Comparison of ENCODE assay signal across 8 cellular contexts in the genomic region with DNA sequence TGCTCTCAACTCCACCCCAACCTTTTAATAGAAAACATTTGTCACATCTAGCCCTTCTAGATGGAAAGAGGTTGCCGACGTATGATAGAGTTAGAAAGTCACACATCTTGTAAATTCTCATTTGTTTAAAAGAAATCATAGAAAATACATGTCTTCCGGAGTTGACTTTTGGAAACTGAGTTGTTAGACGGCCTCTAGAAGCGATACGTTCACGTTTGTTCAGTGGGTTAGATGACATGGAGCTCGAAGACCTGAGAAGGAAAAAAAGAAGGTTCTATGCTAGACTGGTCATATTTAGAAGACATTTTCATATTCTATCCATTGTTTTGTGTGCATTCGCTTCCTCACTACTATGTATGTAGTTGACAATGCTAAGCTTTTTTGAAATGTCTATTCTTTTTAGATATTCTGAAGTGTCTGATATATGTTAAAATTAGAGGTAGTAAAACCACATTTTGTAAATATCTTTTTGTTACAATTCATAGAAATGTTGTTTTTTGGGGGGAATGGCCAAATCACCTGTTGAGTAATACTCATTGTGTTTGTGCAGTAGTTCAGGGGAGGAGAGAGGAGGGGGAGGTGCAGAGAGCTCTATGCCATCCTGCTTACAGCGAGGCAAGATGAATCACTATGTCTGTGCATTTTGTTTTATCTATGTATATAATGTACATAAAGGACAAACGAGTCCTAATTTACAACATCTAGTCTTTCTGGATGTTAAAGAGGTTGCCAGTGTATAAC. TPM values are rescaled to one million over a fixed set of nuclear protein-coding genes. Genes with fewer than 3 reads are reported as not detected.
DNase-seq lines count a peak whose midpoint lies in the region; ATAC-seq and TF ChIP-seq lines count a peak whose summit lies in the region.
"Not testable (repeated sequence)": the region's sequence is repeated elsewhere in the genome, so short reads cannot be mapped to it uniquely, and the experiment has no call there.

No MANE protein-coding gene starts in this region.

- not testable (repeated sequence) for ATAC-seq in CD8-positive, alpha-beta T cell; central memory CD8-positive, alpha-beta T cell (replicated peaks; ENCODE audit: extremely low read depth, poor library complexity, severe bottlenecking); heart right ventricle; naive thymus-derived CD8-positive, alpha-beta T cell

- H3K27me3 Mint-ChIP-seq in CD8-positive, alpha-beta T cell (ENCODE audit: low read depth); activated T-cell treated with anti-CD3 and anti-CD28 coated beads, Interleukin-2, amount 50 U/mL, for 24 hours; central memory CD8-positive, alpha-beta T cell; naive thymus-derived CD8-positive, alpha-beta T cell; stimulated activated naive CD8-positive, alpha-beta T cell treated with anti-CD3 and anti-CD28 coated beads, Interleukin-15, Interleukin-2, amounts not matched to agents 100 ng/mL and 50 ng/mL, for 24 hours: not testable (repeated sequence)

- not testable (repeated sequence) for H3K36me3 ChIP-seq in CD8-positive, alpha-beta T cell (ENCODE audit: insufficient read depth, low read length); KMS-11 (ENCODE audit: insufficient read depth); heart right ventricle

- peak overlapping the region; percentile 85 for H3K27ac Mint-ChIP-seq in CD8-positive, alpha-beta T cell
- H3K27ac Mint-ChIP-seq in activated T-cell treated with anti-CD3 and anti-CD28 coated beads, Interleukin-2, amount 50 U/mL, for 24 hours, result peak overlapping the region; percentile 98
- peak overlapping the region; percentile 96 for H3K27ac Mint-ChIP-seq in central memory CD8-positive, alpha-beta T cell (ENCODE audit: low read depth)
- H3K27ac Mint-ChIP-seq in naive thymus-derived CD8-positive, alpha-beta T cell, result peak overlapping the region; percentile 81 to 98 (median 88)
- H3K27ac Mint-ChIP-seq in stimulated activated naive CD8-positive, alpha-beta T cell treated with anti-CD3 and anti-CD28 coated beads, Interleukin-15, Interleukin-2, amounts not matched to agents 100 ng/mL and 50 ng/mL, for 24 hours, result peak overlapping the region; percentile 81

- H3K9me3 Mint-ChIP-seq in CD8-positive, alpha-beta T cell; activated T-cell treated with anti-CD3 and anti-CD28 coated beads, Interleukin-2, amount 50 U/mL, for 24 hours; central memory CD8-positive, alpha-beta T cell; naive thymus-derived CD8-positive, alpha-beta T cell; stimulated activated naive CD8-positive, alpha-beta T cell treated with anti-CD3 and anti-CD28 coated beads, Interleukin-15, Interleukin-2, amounts not matched to agents 100 ng/mL and 50 ng/mL, for 24 hours: not testable (repeated sequence)

- WGBS in heart right ventricle, 2 donors, result 81 to 83% methylated on average over 11 of the region's 11 CpGs

- H3K27me3 ChIP-seq in CD8-positive, alpha-beta T cell (ENCODE audit: insufficient read depth, low read length); KMS-11 (ENCODE audit: insufficient read depth, low read depth); heart right ventricle: not testable (repeated sequence)

- POLR2A ChIA-PET in CD8-positive, alpha-beta T cell (lab: Charles Lee), result interaction anchor here (0.6 to 5.0 kb wide), 4 partner anchors 10 to 1557 kb away, joined by 3 to 39 read pairs (median 20); partner anchors contain the start of genes HMGN4 and ZNF165
- POLR2A ChIA-PET in naive thymus-derived CD8-positive, alpha-beta T cell (lab: Charles Lee), result interaction anchor here (0.6 to 5.3 kb wide), 7 partner anchors 10 to 58 kb away, joined by 3 to 59 read pairs (median 13); partner anchors contain the start of gene HMGN4

- CTCF ChIA-PET in CD8-positive, alpha-beta T cell (lab: Charles Lee), result interaction anchor here (1.6 to 3.0 kb wide), 2 partner anchors 11 to 15 kb away, joined by 5 to 8 read pairs; partner anchors contain the start of gene HMGN4

- not testable (repeated sequence) for H3K79me2 ChIP-seq in KMS-11 (ENCODE audit: insufficient read depth, low read depth)

- TF ChIP-seq CTCF in CD8-positive, alpha-beta T cell (IDR thresholded peaks at IDR 0.05); KMS-11 (conservative IDR thresholded peaks at IDR 0.05; ENCODE audit: low read depth, low read length); heart right ventricle (IDR thresholded peaks at IDR 0.05): not testable (repeated sequence)

- H3K4me1 ChIP-seq in CD8-positive, alpha-beta T cell (ENCODE audit: insufficient read depth, low read length); KMS-11 (ENCODE audit: low read depth, poor library complexity, severe bottlenecking): not testable (repeated sequence)
- H3K4me1 ChIP-seq in heart right ventricle, result peaks cover 0 to 42% (median 12%) of the 10 kb centered on the region in 9 donors

- not testable (repeated sequence) for H3K27ac ChIP-seq in CD8-positive, alpha-beta T cell (ENCODE audit: low read depth, low read length)
- H3K27ac ChIP-seq in KMS-11 (peak overlapping the region; percentile 97; the same call in 1 of the 2 replicates), heart right ventricle (peak overlapping the region in 9 of 10 donors; percentile 90 to 99 (median 95))

- H3K9me3 ChIP-seq in CD8-positive, alpha-beta T cell (ENCODE audit: low read length); heart right ventricle: not testable (repeated sequence)

- H2AFZ ChIP-seq in KMS-11 (ENCODE audit: low read depth), result peak overlapping the region; percentile 88; the same call in 1 of the 2 replicates

- H3K4me3 ChIP-seq in CD8-positive, alpha-beta T cell (ENCODE audit: low read depth, low read length), result peak overlapping the region; percentile 57
- not testable (repeated sequence) for H3K4me3 ChIP-seq in KMS-11 (IDR thresholded peaks at IDR 0.05; ENCODE audit: insufficient read depth, low read depth, low read length)
- peak overlapping the region in 9 of 10 donors; percentile 42 to 70 (median 58) for H3K4me3 ChIP-seq in heart right ventricle

- intact Hi-C loops in CD8-positive, alpha-beta T cell (cut with DNase I, micrococcal nuclease), result loop anchor here in 1 of 2 experiments (5.0 kb wide), 1 partner anchor 65 kb away; the partner anchor contains the start of gene BTN2A1
- intact Hi-C loops in heart right ventricle (cut with DNase I), result loop anchor here in 4 of 10 donors (5.0 to 10.0 kb wide), 3 partner anchors 45 to 178 kb away; no protein-coding TSS in a partner anchor

- H4K20me1 ChIP-seq in KMS-11 (ENCODE audit: insufficient read depth), result not testable (repeated sequence)

- H3K36me3 Mint-ChIP-seq in CD8-positive, alpha-beta T cell; activated T-cell treated with anti-CD3 and anti-CD28 coated beads, Interleukin-2, amount 50 U/mL, for 24 hours (ENCODE audit: low read depth); naive thymus-derived CD8-positive, alpha-beta T cell; stimulated activated naive CD8-positive, alpha-beta T cell treated with anti-CD3 and anti-CD28 coated beads, Interleukin-15, Interleukin-2, amounts not matched to agents 100 ng/mL and 50 ng/mL, for 24 hours (ENCODE audit: low read depth): not testable (repeated sequence)
- peaks cover 26% of the 10 kb centered on the region for H3K36me3 Mint-ChIP-seq in central memory CD8-positive, alpha-beta T cell (ENCODE audit: insufficient read depth)

- peak overlapping the region; percentile 92; the same call in 1 of the 2 replicates for H3K9ac ChIP-seq in KMS-11

- DNase-seq in CD8-positive, alpha-beta T cell, result peak in 1 of 7 experiments; percentile 17
- DNase-seq in OCI-M1 (lab: John Stamatoyannopoulos, UW), result peak; percentile 84
- DNase-seq in activated T-cell treated with anti-CD3 and anti-CD28 coated beads, Interleukin-2, amount 50 U/mL, for 24 hours; central memory CD8-positive, alpha-beta T cell (ENCODE audit: low spot score in 2 of 2); heart right ventricle: not testable (repeated sequence)
- DNase-seq in naive thymus-derived CD8-positive, alpha-beta T cell, result peak in 3 of 10 donors; percentile 10 to 24 (median 15)

- H3K4me1 Mint-ChIP-seq in CD8-positive, alpha-beta T cell (ENCODE audit: low read depth), result peaks cover 31% of the 10 kb centered on the region
- peaks cover 41% of the 10 kb centered on the region for H3K4me1 Mint-ChIP-seq in activated T-cell treated with anti-CD3 and anti-CD28 coated beads, Interleukin-2, amount 50 U/mL, for 24 hours (ENCODE audit: low read depth)
- H3K4me1 Mint-ChIP-seq in central memory CD8-positive, alpha-beta T cell, result peaks cover 26% of the 10 kb centered on the region
- H3K4me1 Mint-ChIP-seq in naive thymus-derived CD8-positive, alpha-beta T cell, result peaks cover 13 to 41% (median 35%) of the 10 kb centered on the region in 4 donors
- peaks cover 36% of the 10 kb centered on the region for H3K4me1 Mint-ChIP-seq in stimulated activated naive CD8-positive, alpha-beta T cell treated with anti-CD3 and anti-CD28 coated beads, Interleukin-15, Interleukin-2, amounts not matched to agents 100 ng/mL and 50 ng/mL, for 24 hours (ENCODE audit: low read depth)

- 0 out of 2 replicates have a peak overlapping the region, but pooled peaks have one; percentile 2 for H3K4me2 ChIP-seq in KMS-11

- peak overlapping the region; percentile 83 for H3K4me3 Mint-ChIP-seq in CD8-positive, alpha-beta T cell
- H3K4me3 Mint-ChIP-seq in activated T-cell treated with anti-CD3 and anti-CD28 coated beads, Interleukin-2, amount 50 U/mL, for 24 hours, result peak overlapping the region; percentile 80
- H3K4me3 Mint-ChIP-seq in central memory CD8-positive, alpha-beta T cell, result peak overlapping the region; percentile 73
- H3K4me3 Mint-ChIP-seq in naive thymus-derived CD8-positive, alpha-beta T cell, result peak overlapping the region; percentile 62 to 95 (median 86)
- peak overlapping the region; percentile 83 for H3K4me3 Mint-ChIP-seq in stimulated activated naive CD8-positive, alpha-beta T cell treated with anti-CD3 and anti-CD28 coated beads, Interleukin-15, Interleukin-2, amounts not matched to agents 100 ng/mL and 50 ng/mL, for 24 hours

RNA-seq across cellular contexts. Expression of gene HMGN4, which starts 15.5 kb away (rescaled TPM):
- total RNA-seq in CD8-positive, alpha-beta T cell, result 10 to 100 TPM; 24.8 to 33.7 TPM
- total RNA-seq in heart right ventricle, result 10 to 100 TPM; 22.8 to 35.0 (median 29.8) TPM
- polyA plus RNA-seq in heart right ventricle, result 10 to 100 TPM in 1 of 2 donors, 1 to 10 TPM in 1; 8.2 to 31.4 TPM
- 10 to 100 TPM; 73.3 to 77.5 TPM for total RNA-seq in naive thymus-derived CD8-positive, alpha-beta T cell
- 100 to 1,000 TPM; 110 to 183 (median 151) TPM for polyA plus RNA-seq in naive thymus-derived CD8-positive, alpha-beta T cell

RNA-seq across cellular contexts. Expression of gene BTN1A1, which starts 22.6 kb away (rescaled TPM):
- total RNA-seq in CD8-positive, alpha-beta T cell, result not detected
- not detected for total RNA-seq in heart right ventricle
- not detected for polyA plus RNA-seq in heart right ventricle
- not detected for total RNA-seq in naive thymus-derived CD8-positive, alpha-beta T cell
- not detected for polyA plus RNA-seq in naive thymus-derived CD8-positive, alpha-beta T cell
